ENCODE assay signal across 8 cellular contexts in the genomic region with DNA sequence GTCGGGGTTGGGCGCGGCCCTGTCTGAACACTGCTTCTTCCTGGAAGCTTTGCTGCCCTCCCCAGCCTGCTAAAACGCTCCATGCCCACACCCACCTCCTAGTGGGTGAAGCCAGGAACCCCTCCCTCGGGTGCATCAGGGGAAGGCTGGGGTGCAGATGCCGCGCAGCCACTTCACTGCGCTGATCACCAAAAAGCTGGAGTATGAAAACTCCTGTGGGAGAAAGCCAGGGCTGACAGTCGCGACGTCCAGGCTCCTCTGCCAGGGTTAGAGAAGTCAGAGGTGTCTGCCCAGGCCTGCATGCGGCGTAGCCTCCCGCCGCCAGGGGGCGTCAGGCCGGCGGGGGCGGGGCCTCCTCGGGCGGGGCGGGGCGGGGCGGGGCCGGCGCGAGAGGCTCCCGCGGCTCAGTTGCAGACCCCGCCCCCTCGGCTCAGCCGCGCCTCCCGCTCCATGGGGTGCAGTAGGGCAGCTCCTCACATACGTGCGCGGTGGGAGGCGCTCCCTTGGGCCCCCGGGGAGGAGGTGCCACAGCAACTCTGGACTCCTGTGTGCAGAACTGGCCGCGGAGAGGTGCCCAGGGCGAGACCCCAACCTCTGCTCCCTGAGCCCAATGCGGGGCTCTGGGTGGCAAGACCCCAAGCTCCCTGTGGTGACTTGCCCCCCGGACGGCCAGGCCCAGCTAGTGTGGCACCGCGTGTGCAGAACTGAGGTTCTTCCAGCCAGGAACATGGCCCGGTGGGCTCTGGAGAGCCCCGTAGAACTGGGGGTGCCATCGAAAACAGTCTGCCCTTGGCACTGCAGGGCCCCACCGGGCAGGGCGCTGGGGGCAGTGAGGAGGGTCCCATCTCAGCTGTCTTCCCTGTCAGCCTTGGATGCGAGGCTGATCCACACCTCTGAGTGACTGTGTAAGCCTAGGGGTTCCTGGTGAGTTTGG. TPM values are rescaled to one million over a fixed set of nuclear protein-coding genes. Genes with fewer than 3 reads are reported as not detected.
A peak's percentile ranks its signal among the peaks of the same experiment; 100 is the strongest.
DNase-seq lines count a peak whose midpoint lies in the region; ATAC-seq, FAIRE-seq and TF ChIP-seq lines count a peak whose summit lies in the region.

No MANE protein-coding gene starts in this region.

- intact Hi-C loops in pancreas (cut with DNase I) = no loop called here

- TF ChIP-seq CTCF in pancreas (IDR thresholded peaks at IDR 0.05) (peak; percentile 90 to 97 (median 96)), tibial nerve (IDR thresholded peaks at IDR 0.05) (peak; percentile 81 to 100 (median 96))

- H3K36me3 ChIP-seq in ES-I3 (ENCODE audit: insufficient read depth, low read length) (no peaks in the 10 kb centered on the region), SJSA1 (peaks cover 9% of the 10 kb centered on the region; the same call in 1 of the 2 replicates), pancreas (no peaks in the 10 kb centered on the region), tibial nerve (peaks cover 0 to 13% (median 0%) of the 10 kb centered on the region in 3 donors)

- DNase-seq in Kasumi-1 (lab: John Stamatoyannopoulos, UW) = peak; percentile 41 to 44
- peak; percentile 74 to 89 for DNase-seq in SJSA1 (ENCODE audit: low read depth in 1 of 2, low spot score in 2 of 2)
- peak; percentile 96 for DNase-seq in activated naive CD4-positive, alpha-beta T cell treated with Interleukin-2 at 50 U/mL for 16 hours
- peak; percentile 85 for DNase-seq in germinal center (ENCODE audit: low spot score)
- peak; percentile 91 to 97 (median 96) for DNase-seq in pancreas
- DNase-seq in tibial nerve (ENCODE audit: low spot score in 2 of 2) = peak; percentile 88

- 6 to 9% methylated on average over 38 to 53 of the region's 53 CpGs for WGBS in pancreas, 2 donors
- 9 to 21% methylated on average over 9 to 22 of the region's 53 CpGs for WGBS in tibial nerve, 2 donors

- H3K4me3 ChIP-seq in SJSA1 = peak overlapping the region; percentile 24
- peak overlapping the region in 3 of 4 donors; percentile 9 to 91 (median 79) for H3K4me3 ChIP-seq in pancreas
- peak overlapping the region; percentile 54 to 93 (median 74) for H3K4me3 ChIP-seq in tibial nerve

- TF ChIP-seq EP300 in tibial nerve (IDR thresholded peaks at IDR 0.05) = peak in 1 of 2 donors; percentile 75

- peak; percentile 67 to 68 for TF ChIP-seq POLR2A in tibial nerve (IDR thresholded peaks at IDR 0.05)

- H3K27me3 ChIP-seq in SJSA1 (replicated peaks) (no peaks in the 10 kb centered on the region), pancreas (no peaks in the 10 kb centered on the region), tibial nerve (no peaks in the 10 kb centered on the region)

- ATAC-seq in GM21825 (IDR thresholded peaks at IDR 0.05; ENCODE audit: unreplicated experiment) (peak; percentile 47), pancreas (peak; percentile 77 to 82 (median 80))

- peak overlapping the region; percentile 34; the same call in 1 of the 2 replicates for H3K9ac ChIP-seq in ES-I3 (ENCODE audit: low read depth, low read length)

- H3K4me1 ChIP-seq in ES-I3 (ENCODE audit: insufficient read depth, low read length) (peaks cover 16% of the 10 kb centered on the region; the same call in 1 of the 2 replicates), SJSA1 (replicated peaks) (peaks cover 62% of the 10 kb centered on the region), pancreas (peaks cover 19 to 44% (median 37%) of the 10 kb centered on the region in 3 donors), tibial nerve (peaks cover 5 to 86% (median 53%) of the 10 kb centered on the region in 4 donors)

- H3K9me3 ChIP-seq in ES-I3 (ENCODE audit: control insufficient read depth, insufficient read depth, low read length) (no peaks in the 10 kb centered on the region), SJSA1 (replicated peaks) (peaks cover 3% of the 10 kb centered on the region; the same call in 1 of the 2 replicates), pancreas (no peaks in the 10 kb centered on the region), tibial nerve (no peaks in the 10 kb centered on the region)

- H3K27ac ChIP-seq in SJSA1 (peak overlapping the region; percentile 74), pancreas (peak overlapping the region; percentile 85 to 95 (median 88)), tibial nerve (peak overlapping the region; percentile 81 to 97 (median 96))

- no peak for FAIRE-seq in pancreas (lab: Jason Lieb, UNC)

RNA-seq across cellular contexts. Expression of gene RNPEPL1, which starts 1.8 kb away (rescaled TPM):
- 14.3 and 14.9 TPM in 2 replicates for total RNA-seq in SJSA1 (2014; rRNA removed; shearing (Covaris generic))
- total RNA-seq in pancreas (10 to 100 TPM; 37.1 to 48.5 (median 39.6) TPM), tibial nerve (10 to 100 TPM; 55.3 to 90.6 (median 64.0) TPM)
- 100 to 1,000 TPM in 1 of 2 donors, 10 to 100 TPM in 1; 80.3 to 195 TPM for polyA plus RNA-seq in pancreas

RNA-seq across cellular contexts. Expression of gene DUSP28, which starts 6.3 kb away (rescaled TPM):
- total RNA-seq in SJSA1 (2014; rRNA removed; shearing (Covaris generic)) = 3.9 and 8.6 TPM in 2 replicates
- total RNA-seq in pancreas (1 to 10 TPM; 1.6 to 3.5 (median 2.4) TPM), tibial nerve (10 to 100 TPM in 1 of 4 donors, 1 to 10 TPM in 3; 4.5 to 16.1 (median 7.2) TPM)
- 1 to 10 TPM; 2.6 to 5.0 TPM for polyA plus RNA-seq in pancreas

RNA-seq across cellular contexts. Expression of gene ANKMY1, which starts 8.7 kb away (rescaled TPM):
- 8.1 and 18.8 TPM in 2 replicates for total RNA-seq in SJSA1 (2014; rRNA removed; shearing (Covaris generic))
- total RNA-seq in pancreas = 10 to 100 TPM in 4 of 6 donors, 1 to 10 TPM in 2; 6.9 to 11.8 (median 10.3) TPM
- 10 to 100 TPM; 11.3 to 20.1 TPM for polyA plus RNA-seq in pancreas
- 10 to 100 TPM; 14.2 to 24.0 (median 21.4) TPM for total RNA-seq in tibial nerve

RNA-seq across cellular contexts. Expression of gene CAPN10, which starts 20.1 kb away (rescaled TPM):
- total RNA-seq in SJSA1 (2014; rRNA removed; shearing (Covaris generic)) = 17.7 and 34.0 TPM in 2 replicates
- total RNA-seq in pancreas (10 to 100 TPM in 3 of 6 donors, 1 to 10 TPM in 3; 8.6 to 19.0 (median 10.9) TPM), tibial nerve (10 to 100 TPM; 28.0 to 66.3 (median 54.8) TPM)
- polyA plus RNA-seq in pancreas = 10 to 100 TPM; 47.0 to 49.3 TPM

RNA-seq across cellular contexts. Expression of gene GPR35, which starts 58.8 kb away (rescaled TPM):
- 0.13 TPM in 1 of 2 replicates, not detected in the other for total RNA-seq in SJSA1 (2014; rRNA removed; shearing (Covaris generic))
- total RNA-seq in pancreas = 1 to 10 TPM in 2 of 6 donors, under 1 TPM in 4; 0.35 to 1.4 (median 0.84) TPM
- polyA plus RNA-seq in pancreas = 1 to 10 TPM; 4.1 to 4.6 TPM
- 1 to 10 TPM in 3 of 4 donors, under 1 TPM in 1; 0.90 to 8.2 (median 2.0) TPM for total RNA-seq in tibial nerve

Comparison
In these comparisons a context has a peak if more than half of its experiments do, and no peak if none do; other contexts are left out.
1. Peak in every context shown above with its lines: DNase-seq, ATAC-seq, H3K4me3 ChIP-seq and H3K27ac ChIP-seq.
2. DNase-seq: peak in every context shown above with its lines; median percentile 96 in activated naive CD4-positive, alpha-beta T cell treated with Interleukin-2 at 50 U/mL for 16 hours; 96 in pancreas; 88 in tibial nerve; 85 in germinal center; 82 in SJSA1; 42 in Kasumi-1.
3. H3K4me3 ChIP-seq: peak in every context shown above with its lines; median percentile 79 in pancreas; 74 in tibial nerve; 24 in SJSA1.